ENCODE assay signal across 8 cellular contexts in genomic region chr4:102827674-102828496, GRCh38.
A peak's percentile ranks its signal among the peaks of the same experiment; 100 is the strongest.
DNase-seq lines count a peak whose midpoint lies in the region; ATAC-seq and TF ChIP-seq lines count a peak whose summit lies in the region.

No MANE protein-coding gene starts in this region.

- H3K4me2 ChIP-seq in OCI-LY3 (ENCODE audit: low read length): peak overlapping the region; percentile 95

- peak overlapping the region; percentile 98 for H3K4me3 ChIP-seq in OCI-LY3 (ENCODE audit: low read length)

- no peaks in the 10 kb centered on the region for H3K9me3 ChIP-seq in OCI-LY3 (ENCODE audit: insufficient read depth, low read length)

- H3K79me2 ChIP-seq in OCI-LY3 (ENCODE audit: low read length): peaks cover 67% of the 10 kb centered on the region

- H3K4me1 ChIP-seq in OCI-LY3 (ENCODE audit: low read length): peaks cover 28% of the 10 kb centered on the region

- DNase-seq in DMS153 (lab: John Stamatoyannopoulos, UW) (peak; percentile 100), HuH-7.5 (ENCODE audit: low spot score) (peak; percentile 39), activated T-cell treated with anti-CD3 and anti-CD28 coated beads for 24 hours (ENCODE audit: low read depth) (peak; percentile 97), epithelial cell of prostate (ENCODE audit: low read depth, low spot score) (peak; percentile 100), middle frontal gyrus (ENCODE audit: extremely low spot score, low spot score) (peak; percentile 99)
- DNase-seq in stimulated activated CD8-positive, alpha-beta memory T cell treated with anti-CD3 and anti-CD28 coated beads, Interleukin-2, amount 100 ng/mL, for 1 hour (ENCODE audit: low read depth in 2 of 2): peak; percentile 97 to 98

- peak overlapping the region; percentile 100 for H3K9ac ChIP-seq in OCI-LY3 (ENCODE audit: low read length)

- peak overlapping the region; percentile 87; the same call in 1 of the 2 replicates for H2AFZ ChIP-seq in OCI-LY3 (ENCODE audit: low read depth, low read length)

- TF ChIP-seq CTCF in OCI-LY3 (IDR thresholded peaks at IDR 0.05; ENCODE audit: low read depth, low read length): no peak

- ATAC-seq in GM21529 (IDR thresholded peaks at IDR 0.05; ENCODE audit: unreplicated experiment): peak; percentile 82

- peaks cover 38% of the 10 kb centered on the region for H4K20me1 ChIP-seq in OCI-LY3 (ENCODE audit: insufficient read depth, low read length)

- peak overlapping the region; percentile 96 for H3K27ac ChIP-seq in OCI-LY3 (ENCODE audit: low read length)
- H3K27ac ChIP-seq in epithelial cell of prostate: peak overlapping the region; percentile 100

- H3K27me3 ChIP-seq in OCI-LY3 (ENCODE audit: low read depth, low read length): no peaks in the 10 kb centered on the region

- peaks cover 37% of the 10 kb centered on the region for H3K36me3 ChIP-seq in OCI-LY3 (replicated peaks; ENCODE audit: low read depth, low read length)

Comparison
In these comparisons a context has a peak if more than half of its experiments do, and no peak if none do; other contexts are left out.
1. Peak in every context shown above with its lines: DNase-seq, ATAC-seq, H3K4me3 ChIP-seq and H3K27ac ChIP-seq.
2. DNase-seq: peak in every context shown above with its lines; median percentile 100 in DMS153; 100 in epithelial cell of prostate; 99 in middle frontal gyrus; 98 in stimulated activated CD8-positive, alpha-beta memory T cell treated with anti-CD3 and anti-CD28 coated beads, Interleukin-2, amount 100 ng/mL, for 1 hour; 97 in activated T-cell treated with anti-CD3 and anti-CD28 coated beads for 24 hours; 39 in HuH-7.5.